Comparison of ENCODE assay signal across 1 cellular context in genomic region chr19:4052114-4052992, GRCh38.
TF ChIP-seq lines count a peak whose summit lies in the region.

No MANE protein-coding gene starts in this region.

TF ChIP-seq in HepG2, 621 proteins besides CTCF, POLR2A, EP300 and RAD21 (continued from another document and continues in another):
- TF ChIP-seq ZNF280B (CRISPR knock-in tag; IDR thresholded peaks at IDR 0.05; ENCODE audit: borderline replicate concordance) (no peak; the same call in 1 of the 2 replicates), SP140L (CRISPR knock-in tag; IDR thresholded peaks at IDR 0.05; ENCODE audit: borderline replicate concordance) (no peak), ZNF609 (CRISPR knock-in tag; IDR thresholded peaks at IDR 0.05; ENCODE audit: borderline replicate concordance) (peak; percentile 81; the same call in 1 of the 2 replicates), ZKSCAN1 (IDR thresholded peaks at IDR 0.05; ENCODE audit: low read length) (peak; percentile 90), ZFP36L2 (CRISPR knock-in tag; IDR thresholded peaks at IDR 0.05) (no peak), NFIB (CRISPR knock-in tag; IDR thresholded peaks at IDR 0.05; ENCODE audit: borderline replicate concordance) (no peak), ZSCAN30 (CRISPR knock-in tag; IDR thresholded peaks at IDR 0.05) (no peak), ZBTB40 (IDR thresholded peaks at IDR 0.05) (no peak), ZBTB40 (CRISPR knock-in tag; IDR thresholded peaks at IDR 0.05) (peak; percentile 80; the same call in 1 of the 2 replicates), HIVEP1 (CRISPR knock-in tag; IDR thresholded peaks at IDR 0.05) (peak; percentile 98), ZNF629 (CRISPR knock-in tag; conservative IDR thresholded peaks at IDR 0.05) (peak; percentile 86), ZBTB33 (CRISPR knock-in tag; IDR thresholded peaks at IDR 0.05) (peak; percentile 90), ZBTB26 (CRISPR knock-in tag; IDR thresholded peaks at IDR 0.05; ENCODE audit: borderline replicate concordance) (peak; percentile 56), ZNF263 (CRISPR knock-in tag; IDR thresholded peaks at IDR 0.05) (peak; percentile 71), MYC (CRISPR knock-in tag; IDR thresholded peaks at IDR 0.05; ENCODE audit: borderline replicate concordance) (peak; percentile 72; the same call in 1 of the 2 replicates), TSC22D2 (CRISPR knock-in tag; IDR thresholded peaks at IDR 0.05; ENCODE audit: borderline replicate concordance) (peak; percentile 79; the same call in 1 of the 2 replicates), FOXC1 (CRISPR knock-in tag; IDR thresholded peaks at IDR 0.05; ENCODE audit: borderline replicate concordance) (no peak; the same call in 1 of the 2 replicates), ZNF354B (CRISPR knock-in tag; IDR thresholded peaks at IDR 0.05) (no peak), IRF2 (CRISPR knock-in tag; IDR thresholded peaks at IDR 0.05) (peak; percentile 85), KLF13 (CRISPR knock-in tag; IDR thresholded peaks at IDR 0.05) (no peak), ZNF749 (CRISPR knock-in tag; IDR thresholded peaks at IDR 0.05; ENCODE audit: borderline replicate concordance) (no peak), SMARCC2 (IDR thresholded peaks at IDR 0.05) (no peak), ZNF318 (CRISPR knock-in tag; IDR thresholded peaks at IDR 0.05) (no peak), ZNF703 (CRISPR knock-in tag; IDR thresholded peaks at IDR 0.05; ENCODE audit: borderline replicate concordance) (no peak), ZSCAN9 (CRISPR knock-in tag; IDR thresholded peaks at IDR 0.05; ENCODE audit: borderline replicate concordance) (peak; percentile 80; the same call in 1 of the 2 replicates), ERF (CRISPR knock-in tag; IDR thresholded peaks at IDR 0.05) (peak; percentile 78; the same call in 1 of the 2 replicates), RFX1 (IDR thresholded peaks at IDR 0.05) (no peak)
